Comparison of ENCODE assay signal across 10 cellular contexts in the genomic region with DNA sequence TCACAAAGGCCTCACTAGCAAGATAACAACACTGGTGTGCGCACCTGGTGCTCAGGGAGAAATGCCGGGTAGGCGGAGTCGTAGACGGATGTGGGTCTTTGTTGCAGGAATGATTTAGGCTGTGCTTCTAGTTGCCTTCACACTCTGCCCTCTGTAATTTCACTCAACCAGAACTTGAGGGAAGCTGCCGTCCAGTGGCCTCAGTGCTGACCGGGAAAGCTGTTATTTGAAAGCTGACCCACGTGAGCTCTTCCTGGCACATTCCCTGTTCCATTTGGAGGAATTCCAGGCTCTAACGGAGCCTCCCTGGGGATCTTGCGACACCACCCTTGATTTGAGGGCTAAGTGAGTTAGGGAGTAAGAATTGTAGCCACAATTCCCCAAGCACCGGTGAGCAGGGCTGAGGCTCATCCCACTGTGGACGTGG. TPM values are rescaled to one million over a fixed set of nuclear protein-coding genes. Genes with fewer than 3 reads are reported as not detected.
DNase-seq lines count a peak whose midpoint lies in the region; ATAC-seq and TF ChIP-seq lines count a peak whose summit lies in the region.
"Had no signal": no experiment of that assay in that cellular context is flagged by ENCODE, and none has a peak within 500 bp of the region (broad histone marks: within the 10 kb centered on the region; RNA-seq: fewer than 3 reads in every experiment).

No MANE protein-coding gene starts in this region.

- H3K27me3 ChIP-seq in mesenchymal stem cell (ENCODE audit: control insufficient read depth in 1 of 2, insufficient read depth in 1 of 2, low read length in 2 of 2): peaks cover 0 to 15% of the 10 kb centered on the region in 2 experiments

- H2BK5ac ChIP-seq in mesenchymal stem cell (ENCODE audit: low read depth, low read length, poor library complexity, severe bottlenecking): no peak overlapping the region

- no peaks in the 10 kb centered on the region for H3K36me3 Mint-ChIP-seq in brain

- no peak overlapping the region for H3K4me3 Mint-ChIP-seq in brain

- H4K8ac ChIP-seq in mesenchymal stem cell (ENCODE audit: low read length): no peak overlapping the region

- no peak overlapping the region for H3K14ac ChIP-seq in mesenchymal stem cell (ENCODE audit: low read length in 2 of 2)

- ATAC-seq in GM18858 (IDR thresholded peaks at IDR 0.05; ENCODE audit: unreplicated experiment) (no peak), HG02981 (IDR thresholded peaks at IDR 0.05; ENCODE audit: unreplicated experiment) (no peak), HG02610 (IDR thresholded peaks at IDR 0.05; ENCODE audit: unreplicated experiment) (no peak)

- H2BK120ac ChIP-seq in mesenchymal stem cell (ENCODE audit: low read depth, low read length): no peak overlapping the region

- peaks cover 6% of the 10 kb centered on the region for H3K4me1 Mint-ChIP-seq in brain

- no peaks in the 10 kb centered on the region for H3K27me3 Mint-ChIP-seq in brain

- no peaks in the 10 kb centered on the region for H3K9me3 ChIP-seq in mesenchymal stem cell (ENCODE audit: control insufficient read depth, low read length)

- no peak overlapping the region for H3K4me3 ChIP-seq in mesenchymal stem cell (ENCODE audit: insufficient read depth in 1 of 2, low read depth in 1 of 2, low read length in 2 of 2)
- H3K4me3 ChIP-seq: skin epidermis had no signal

- H3K4me2 ChIP-seq in mesenchymal stem cell (ENCODE audit: low read length, poor library complexity, severe bottlenecking): no peak overlapping the region

- no peak overlapping the region for H3K4ac ChIP-seq in mesenchymal stem cell (ENCODE audit: low read depth in 1 of 2, low read length in 2 of 2)

- peaks cover 11% of the 10 kb centered on the region for H3K4me1 ChIP-seq in mesenchymal stem cell (ENCODE audit: control insufficient read depth, insufficient read depth, low read depth, low read length)

- TF ChIP-seq CTCF in C4-2B (conservative IDR thresholded peaks at IDR 0.05) (no peak), brain (conservative IDR thresholded peaks at IDR 0.05) (no peak)

- H4K91ac ChIP-seq in mesenchymal stem cell (ENCODE audit: low read length): no peak overlapping the region

- WGBS in mesenchymal stem cell: 71% methylated on average over 12 of the region's 12 CpGs

- H2AFZ ChIP-seq in mesenchymal stem cell (ENCODE audit: low read depth, low read length): no peak overlapping the region

- peaks cover 0 to 70% of the 10 kb centered on the region in 2 experiments for H3K36me3 ChIP-seq in mesenchymal stem cell (ENCODE audit: control insufficient read depth in 1 of 2, insufficient read depth in 2 of 2, low read depth in 1 of 2, low read length in 2 of 2)

- peaks cover 0 to 3% (median 0%) of the 10 kb centered on the region in 5 experiments for H3K9me3 Mint-ChIP-seq in brain

- no peak overlapping the region for H3K9ac ChIP-seq in mesenchymal stem cell (ENCODE audit: low read length)

- H3K23ac ChIP-seq in mesenchymal stem cell (ENCODE audit: low read length in 2 of 2): no peak overlapping the region

- H3K27ac Mint-ChIP-seq in brain: peak overlapping the region in 3 of 5 experiments; percentile 16 to 36 (median 23)

- no peak overlapping the region for H3K18ac ChIP-seq in mesenchymal stem cell (ENCODE audit: low read depth in 1 of 2, low read length in 2 of 2)

- peak overlapping the region in 1 of 2 experiments; percentile 15 for H2BK12ac ChIP-seq in mesenchymal stem cell (ENCODE audit: low read length in 2 of 2)

- DNase-seq in NCI-H128 (lab: John Stamatoyannopoulos, UW; ENCODE audit: unreplicated experiment): peak; percentile 9
- peak; percentile 77 for DNase-seq in mesenchymal stem cell
- no peak for DNase-seq in HuH-7.5 (ENCODE audit: low spot score)
- DNase-seq: central memory CD4-positive, alpha-beta T cell had no signal

- H2BK15ac ChIP-seq in mesenchymal stem cell (ENCODE audit: low read depth, poor library complexity, severe bottlenecking): no peak overlapping the region

- no peaks in the 10 kb centered on the region for H3K79me1 ChIP-seq in mesenchymal stem cell (replicated peaks; ENCODE audit: low read length, poor library complexity, severe bottlenecking)

- no peak overlapping the region for H2AK5ac ChIP-seq in mesenchymal stem cell (ENCODE audit: low read length, severe bottlenecking)

- peak overlapping the region; percentile 25; the same call in 1 of the 2 replicates for H3K27ac ChIP-seq in C4-2B
- H3K27ac ChIP-seq in mesenchymal stem cell (ENCODE audit: low read length, poor library complexity, severe bottlenecking): no peak overlapping the region
- H3K27ac ChIP-seq: skin epidermis had no signal

RNA-seq across cellular contexts. Expression of a gene that starts 15.9 kb away (rescaled TPM):
- polyA plus RNA-seq in brain (ENCODE audit: insufficient read depth, low read depth, low replicate concordance): 2.8 TPM
- 8.0 TPM for polyA plus RNA-seq in mesenchymal stem cell (2013, experiment 1 of 2)
- 7.6 TPM for polyA plus RNA-seq in mesenchymal stem cell (2013, experiment 2 of 2)

RNA-seq across cellular contexts. Expression of a gene that starts 54.5 kb away (rescaled TPM):
- polyA plus RNA-seq in brain (ENCODE audit: insufficient read depth, low read depth, low replicate concordance): 1.6 TPM
- 88.3 TPM for polyA plus RNA-seq in mesenchymal stem cell (2013, experiment 1 of 2)
- 87.5 TPM for polyA plus RNA-seq in mesenchymal stem cell (2013, experiment 2 of 2)

RNA-seq across cellular contexts. Expression of a gene that starts 56.4 kb away (rescaled TPM):
- 33.5 TPM for polyA plus RNA-seq in brain (ENCODE audit: insufficient read depth, low read depth, low replicate concordance)
- polyA plus RNA-seq in mesenchymal stem cell (2013, experiment 1 of 2): 0.06 TPM
- 0.04 TPM for polyA plus RNA-seq in mesenchymal stem cell (2013, experiment 2 of 2)
